In genomic region chr9:132169672-132170392, GRCh38 we compare ENCODE assay signal across 7 cellular contexts. TPM values are rescaled to one million over a fixed set of nuclear protein-coding genes. Genes with fewer than 3 reads are reported as not detected.
DNase-seq lines count a peak whose midpoint lies in the region; ATAC-seq and TF ChIP-seq lines count a peak whose summit lies in the region.

No MANE protein-coding gene starts in this region.

- no peak overlapping the region for H3K27ac Mint-ChIP-seq in activated B cell treated with CpG ODN at 0.5 μM for 24 hours

- H3K4me1 Mint-ChIP-seq in activated B cell treated with CpG ODN at 0.5 μM for 24 hours = no peaks in the 10 kb centered on the region

- TF ChIP-seq CTCF in GM12873 (IDR thresholded peaks at IDR 0.05; ENCODE audit: insufficient read depth, low read depth, low read length, missing control alignments) = peak; percentile 94
- TF ChIP-seq CTCF in activated B cell treated with CpG ODN at 0.5 μM for 24 hours (IDR thresholded peaks at IDR 0.05) = peak; percentile 53
- TF ChIP-seq CTCF in breast epithelium (IDR thresholded peaks at IDR 0.05) = peak in 2 of 3 donors; percentile 40 to 43

- H3K36me3 ChIP-seq in breast epithelium = no peaks in the 10 kb centered on the region

- H3K4me1 ChIP-seq in breast epithelium = no peaks in the 10 kb centered on the region

- no peaks in the 10 kb centered on the region for H3K9me3 ChIP-seq in breast epithelium

- H3K27me3 ChIP-seq in breast epithelium = peaks cover 0 to 61% of the 10 kb centered on the region in 2 donors

- peak; percentile 54 for ATAC-seq in activated B cell treated with CpG ODN at 0.5 μM for 24 hours (ENCODE audit: low read depth)
- peak; percentile 64 for ATAC-seq in left lobe of liver
- no peak for ATAC-seq in HG03342 (IDR thresholded peaks at IDR 0.05; ENCODE audit: unreplicated experiment)

- CTCF ChIA-PET in activated B cell treated with CpG ODN at 0.5 μM for 24 hours (lab: Charles Lee) = interaction anchor here (0.7 to 7.8 kb wide), 12 partner anchors 9 to 410 kb away, joined by 3 to 52 read pairs (median 4); no protein-coding TSS in a partner anchor

- DNase-seq in NCI-H1694 treated with DMSO at 0.1 percent for 48 hours (lab: John Stamatoyannopoulos, UW) (peak; percentile 54), activated B cell treated with CpG ODN at 0.5 μM for 24 hours (peak; percentile 59), breast epithelium (ENCODE audit: low spot score in 2 of 2) (no peak), left lobe of liver (ENCODE audit: low spot score) (no peak)
- DNase-seq in stimulated activated CD8-positive, alpha-beta memory T cell treated with anti-CD3 and anti-CD28 coated beads, Interleukin-2, amount 100 ng/mL, for 48 hours (ENCODE audit: low read depth in 2 of 2) = peak; percentile 53 to 55

- peaks cover 52% of the 10 kb centered on the region for H3K27me3 Mint-ChIP-seq in activated B cell treated with CpG ODN at 0.5 μM for 24 hours

- H3K36me3 Mint-ChIP-seq in activated B cell treated with CpG ODN at 0.5 μM for 24 hours (ENCODE audit: low read depth) = no peaks in the 10 kb centered on the region

- no peak overlapping the region for H3K4me3 Mint-ChIP-seq in activated B cell treated with CpG ODN at 0.5 μM for 24 hours

- H3K4me3 ChIP-seq in breast epithelium = no peak overlapping the region

- H3K9me3 Mint-ChIP-seq in activated B cell treated with CpG ODN at 0.5 μM for 24 hours = no peaks in the 10 kb centered on the region

- no peak overlapping the region for H3K27ac ChIP-seq in breast epithelium

- POLR2A ChIA-PET in activated B cell treated with CpG ODN at 0.5 μM for 24 hours (lab: Charles Lee) = no interaction called here

- intact Hi-C loops in activated B cell treated with CpG ODN at 0.5 μM for 24 hours (cut with micrococcal nuclease) = loop anchor here (1.0 to 10.0 kb wide), 3 partner anchors 66 to 245 kb away; partner anchors contain the start of gene CFAP77
- intact Hi-C loops in breast epithelium (cut with DNase I; ENCODE audit: low total_unique reads) = no loop called here

- no peak for TF ChIP-seq POLR2A in breast epithelium (IDR thresholded peaks at IDR 0.05)

RNA-seq across cellular contexts. Expression of gene NTNG2, which starts 8.0 kb away (rescaled TPM):
- total RNA-seq in activated B cell treated with CpG ODN at 0.5 μM for 24 hours = 2.1 and 3.1 TPM in 2 replicates
- 1 to 10 TPM in 1 of 3 donors, under 1 TPM in 2; under 0.01 to 1.9 (median 0.29) TPM for total RNA-seq in breast epithelium
- 0.38 TPM for total RNA-seq in left lobe of liver

Comparison
In these comparisons a context has a peak if more than half of its experiments do, and no peak if none do; other contexts are left out.
1. CTCF ChIP-seq: peak in every context shown above with its lines; median percentile 94 in GM12873; 53 in activated B cell treated with CpG ODN at 0.5 μM for 24 hours; 42 in breast epithelium.
2. DNase-seq: peak in NCI-H1694 treated with DMSO at 0.1 percent for 48 hours (single experiment), activated B cell treated with CpG ODN at 0.5 μM for 24 hours (single experiment) and stimulated activated CD8-positive, alpha-beta memory T cell treated with anti-CD3 and anti-CD28 coated beads, Interleukin-2, amount 100 ng/mL, for 48 hours (2 of 2); none in breast epithelium (0 of 2) and left lobe of liver (single experiment).